Comparison of ENCODE assay signal across 18 cellular contexts in genomic region chr9:112252194-112252593, GRCh38.
"Had no signal": no experiment of that assay in that cellular context is flagged by ENCODE, and none has a peak within 500 bp of the region (broad histone marks: within the 10 kb centered on the region; RNA-seq: fewer than 3 reads in every experiment).

No MANE protein-coding gene starts in this region.

- H3K4me2 ChIP-seq: smooth muscle cell had no signal

- H3K4me3 Mint-ChIP-seq: activated naive CD4-positive, alpha-beta T cell treated with anti-CD3 and anti-CD28 coated beads for 36 hours; natural killer cell; stimulated activated naive CD8-positive, alpha-beta T cell treated with anti-CD3 and anti-CD28 coated beads, Interleukin-15, Interleukin-2, amounts not matched to agents 100 ng/mL and 50 ng/mL, for 24 hours; T-helper 2 cell treated with Interferon-gamma antibody and Interleukin-4, amounts not matched to agents 5 μg/mL and 100 μg/mL, for 36 hours had no signal

- H3K27me3 Mint-ChIP-seq: stimulated activated naive CD8-positive, alpha-beta T cell treated with anti-CD3 and anti-CD28 coated beads, Interleukin-15, Interleukin-2, amounts not matched to agents 100 ng/mL and 50 ng/mL, for 24 hours had no signal

- H3K27ac Mint-ChIP-seq: activated naive CD4-positive, alpha-beta T cell treated with anti-CD3 and anti-CD28 coated beads for 36 hours; stimulated activated naive CD8-positive, alpha-beta T cell treated with anti-CD3 and anti-CD28 coated beads, Interleukin-15, Interleukin-2, amounts not matched to agents 100 ng/mL and 50 ng/mL, for 24 hours; T-helper 2 cell treated with Interferon-gamma antibody and Interleukin-4, amounts not matched to agents 5 μg/mL and 100 μg/mL, for 36 hours had no signal

- H3K27ac ChIP-seq: brain microvascular endothelial cell, dorsolateral prefrontal cortex, lower lobe of right lung, pancreas, right lobe of liver, tibial nerve had no signal

- H3K9me3 ChIP-seq: lower lobe of right lung, pancreas, right lobe of liver, tibial nerve had no signal

- H3K9me3 Mint-ChIP-seq: natural killer cell; stimulated activated naive CD8-positive, alpha-beta T cell treated with anti-CD3 and anti-CD28 coated beads, Interleukin-15, Interleukin-2, amounts not matched to agents 100 ng/mL and 50 ng/mL, for 24 hours had no signal

- H3K4me1 ChIP-seq: lower lobe of right lung, pancreas, right lobe of liver, tibial nerve had no signal

- H3K27me3 ChIP-seq: brain microvascular endothelial cell, dorsolateral prefrontal cortex, pancreas, right lobe of liver, tibial nerve had no signal

- H3K36me3 ChIP-seq: brain microvascular endothelial cell, tibial nerve had no signal

- H3K4me3 ChIP-seq: dorsolateral prefrontal cortex, lower lobe of right lung, pancreas, right lobe of liver, smooth muscle cell, tibial nerve had no signal

- H3K36me3 Mint-ChIP-seq: natural killer cell had no signal

- DNase-seq: activated CD4-positive, alpha-beta T cell treated with anti-CD3 and anti-CD28 coated beads, Interleukin-2, amount 50 U/mL, for 1 hour; activated CD8-positive, alpha-beta memory T cell treated with anti-CD3 and anti-CD28 coated beads, Interleukin-2, amount 50 U/mL, for 4 hours; activated naive CD4-positive, alpha-beta T cell treated with anti-CD3 and anti-CD28 coated beads for 36 hours; aorta; brain microvascular endothelial cell; central memory CD4-positive, alpha-beta T cell; dorsolateral prefrontal cortex; foreskin melanocyte; glutamatergic neuron; hypothalamus; lower lobe of right lung; natural killer cell; pancreas; right lobe of liver had no signal

- ATAC-seq: lower lobe of right lung, natural killer cell, pancreas, right lobe of liver had no signal
